In genomic region chr9:91179237-91180138, GRCh38 we compare ENCODE assay signal across 11 cellular contexts.
A peak's percentile ranks its signal among the peaks of the same experiment; 100 is the strongest.
DNase-seq lines count a peak whose midpoint lies in the region; ATAC-seq and TF ChIP-seq lines count a peak whose summit lies in the region.
"Had no signal": no experiment of that assay in that cellular context is flagged by ENCODE, and none has a peak within 500 bp of the region (broad histone marks: within the 10 kb centered on the region; RNA-seq: fewer than 3 reads in every experiment).

No MANE protein-coding gene starts in this region.

- H3K4me3 ChIP-seq in GM06990 (replicated peaks; ENCODE audit: low read depth, low read length) (no peak overlapping the region), PC-3 (ENCODE audit: low read length) (no peak overlapping the region), coronary artery (no peak overlapping the region)

- H3K9me3 ChIP-seq in PC-3 (ENCODE audit: low read length): no peaks in the 10 kb centered on the region

- no peaks in the 10 kb centered on the region for H4K20me1 ChIP-seq in PC-3 (ENCODE audit: low read length)

- no TSS peak for BruUV-seq in PC-3 (replicated peaks; lab: Mats Ljungman, UMichigan)

- POLR2A ChIA-PET in PC-3 (lab: Charles Lee; ENCODE audit: unreplicated experiment): no interaction called here

- TF ChIP-seq CTCF in GM06990 (IDR thresholded peaks at IDR 0.05; ENCODE audit: insufficient read depth, low read length, poor library complexity, severe bottlenecking) (peak; percentile 16), PC-3 (conservative IDR thresholded peaks at IDR 0.05; ENCODE audit: low read depth, low read length) (no peak), coronary artery (IDR thresholded peaks at IDR 0.05) (no peak)

- peaks cover 33% of the 10 kb centered on the region for H3K4me1 ChIP-seq in PC-3 (ENCODE audit: insufficient read depth, low read length)

- peak overlapping the region; percentile 94 for H3K27ac ChIP-seq in PC-3 (ENCODE audit: low read length)
- no peak overlapping the region for H3K27ac ChIP-seq in coronary artery

- intact Hi-C loops in PC-3 (cut with micrococcal nuclease): no loop called here
- intact Hi-C loops in sciatic nerve (cut with DNase I): no loop called here

- no peaks in the 10 kb centered on the region for H3K79me2 ChIP-seq in PC-3 (ENCODE audit: low read length)

- no peaks in the 10 kb centered on the region for H3K9me2 ChIP-seq in PC-3 (replicated peaks; ENCODE audit: low read length)

- H2AFZ ChIP-seq in PC-3 (ENCODE audit: low read length): no peak overlapping the region

- CTCF ChIA-PET in PC-3 (lab: Charles Lee): no interaction called here

- H3K9ac ChIP-seq in PC-3 (ENCODE audit: low read length): peak overlapping the region; percentile 73

- no peaks in the 10 kb centered on the region for H3F3A ChIP-seq in PC-3 (ENCODE audit: low read length, unreplicated experiment)

- H3K4me2 ChIP-seq in PC-3 (ENCODE audit: low read length): peak overlapping the region; percentile 10; the same call in 1 of the 2 replicates

- H3K27me3 ChIP-seq in GM06990 (replicated peaks; ENCODE audit: control insufficient read depth, insufficient read depth, low read length) (peaks cover 2% of the 10 kb centered on the region), PC-3 (ENCODE audit: low read length) (no peaks in the 10 kb centered on the region)

- DNase-seq in GM06990 (ENCODE audit: extremely low read depth, insufficient read length): no peak
- peak; percentile 63 for DNase-seq in PC-3
- peak; percentile 29 for DNase-seq in coronary artery (ENCODE audit: low spot score)
- peak; percentile 40 for DNase-seq in sciatic nerve (ENCODE audit: low spot score)
- no peak for DNase-seq in activated gamma-delta T cell treated with Interleukin-2 at 50 U/mL for 16 hours
- no peak for DNase-seq in OCI-M2 (lab: John Stamatoyannopoulos, UW; ENCODE audit: unreplicated experiment)
- DNase-seq: activated effector memory CD4-positive, alpha-beta T cell treated with Interleukin-2 at 50 U/mL for 16 hours; cortex of kidney; DMS79; OCI-M1 had no signal

- H3K36me3 ChIP-seq in GM06990 (ENCODE audit: control insufficient read depth, insufficient read depth, low read length) (no peaks in the 10 kb centered on the region), PC-3 (ENCODE audit: low read depth, low read length) (no peaks in the 10 kb centered on the region)

- ATAC-seq in PC-3 (peak; percentile 40), sciatic nerve (no peak), HG03196 (IDR thresholded peaks at IDR 0.05; ENCODE audit: unreplicated experiment) (no peak)

Comparison
In these comparisons a context has a peak if more than half of its experiments do, and no peak if none do; other contexts are left out.
1. DNase-seq: peak in PC-3 (single experiment), coronary artery (single experiment) and sciatic nerve (single experiment); none in GM06990 (single experiment), activated gamma-delta T cell treated with Interleukin-2 at 50 U/mL for 16 hours (single experiment) and OCI-M2 (single experiment).